Comparison of ENCODE assay signal across 8 cellular contexts in genomic region chr9:89593776-89594427, GRCh38. TPM values are rescaled to one million over a fixed set of nuclear protein-coding genes. Genes with fewer than 3 reads are reported as not detected.
DNase-seq lines count a peak whose midpoint lies in the region; ATAC-seq, FAIRE-seq and TF ChIP-seq lines count a peak whose summit lies in the region.

No MANE protein-coding gene starts in this region.

- TF ChIP-seq EP300 in tibial nerve (IDR thresholded peaks at IDR 0.05): no peak

- no peaks in the 10 kb centered on the region for H3K9me3 ChIP-seq in tibial nerve

- no peak overlapping the region for H4K8ac ChIP-seq in mesendoderm (ENCODE audit: low read depth, low read length)

- no peak overlapping the region for H3K56ac ChIP-seq in mesendoderm (ENCODE audit: low read length)

- TF ChIP-seq CTCF in WI38 (IDR thresholded peaks at IDR 0.05; ENCODE audit: low read depth, low read length): peak; percentile 51
- TF ChIP-seq CTCF in bronchial epithelial cell (IDR thresholded peaks at IDR 0.05; ENCODE audit: insufficient read depth, low read length, severe bottlenecking): peak; percentile 87
- TF ChIP-seq CTCF in tibial nerve (IDR thresholded peaks at IDR 0.05): peak; percentile 44 to 56 (median 50)

- H3K79me2 ChIP-seq in mesendoderm (ENCODE audit: control insufficient read depth, insufficient read depth, low read length): no peaks in the 10 kb centered on the region

- no peak overlapping the region for H3K4me2 ChIP-seq in mesendoderm (ENCODE audit: low read length)

- no peak overlapping the region for H2BK5ac ChIP-seq in mesendoderm (ENCODE audit: low read length)

- H3K36me3 ChIP-seq in bronchial epithelial cell (ENCODE audit: control insufficient read depth, insufficient read depth, low read length) (no peaks in the 10 kb centered on the region), mesendoderm (ENCODE audit: control insufficient read depth, insufficient read depth, low read length) (no peaks in the 10 kb centered on the region), tibial nerve (no peaks in the 10 kb centered on the region)

- no peaks in the 10 kb centered on the region for H3K4me1 ChIP-seq in mesendoderm (ENCODE audit: control insufficient read depth, low read depth, low read length)
- peaks cover 0 to 15% (median 0%) of the 10 kb centered on the region in 4 donors for H3K4me1 ChIP-seq in tibial nerve

- H3K23ac ChIP-seq in mesendoderm (ENCODE audit: low read length): no peak overlapping the region

- H2BK15ac ChIP-seq in mesendoderm (replicated peaks; ENCODE audit: low read depth): no peak overlapping the region

- H3K27me3 ChIP-seq in bronchial epithelial cell (ENCODE audit: control insufficient read depth, insufficient read depth, low read length) (no peaks in the 10 kb centered on the region), mesendoderm (ENCODE audit: insufficient read depth, low read length, poor library complexity) (no peaks in the 10 kb centered on the region), tibial nerve (no peaks in the 10 kb centered on the region)

- no peak for ATAC-seq in GM21381 (IDR thresholded peaks at IDR 0.05; ENCODE audit: unreplicated experiment)

- no peak overlapping the region for H3K9ac ChIP-seq in mesendoderm (ENCODE audit: low read length)

- H3K18ac ChIP-seq in mesendoderm (ENCODE audit: low read length): no peak overlapping the region

- no peak overlapping the region for H3K4me3 ChIP-seq in WI38 (ENCODE audit: low read depth, low read length)
- no peak overlapping the region for H3K4me3 ChIP-seq in bronchial epithelial cell (ENCODE audit: low read depth, low read length)
- no peak overlapping the region for H3K4me3 ChIP-seq in mesendoderm (ENCODE audit: low read length)
- no peak overlapping the region for H3K4me3 ChIP-seq in tibial nerve

- H2BK120ac ChIP-seq in mesendoderm (ENCODE audit: low read depth, low read length): no peak overlapping the region

- no peak overlapping the region for H4K5ac ChIP-seq in mesendoderm (ENCODE audit: low read length)

- H3K27ac ChIP-seq in mesendoderm (ENCODE audit: low read depth, low read length) (no peak overlapping the region), tibial nerve (no peak overlapping the region)

- no CpG with 5 or more reads among the region's 12 CpGs for WGBS in mesendoderm (ENCODE audit: extremely low coverage, insufficient coverage, low lambda C conversion rate)
- 39 to 51% methylated on average over 7 to 10 of the region's 12 CpGs for WGBS in tibial nerve, 2 donors

- FAIRE-seq in bronchial epithelial cell (lab: Jason Lieb, UNC): no peak

- TF ChIP-seq POLR2A in tibial nerve (IDR thresholded peaks at IDR 0.05): no peak

- DNase-seq in NCI-H345 treated with DMSO at 0.1 percent for 48 hours (lab: John Stamatoyannopoulos, UW; ENCODE audit: unreplicated experiment): peak; percentile 7
- DNase-seq in NCI-H345 (lab: John Stamatoyannopoulos, UW): no peak
- DNase-seq in MV-4-11 (lab: John Stamatoyannopoulos, UW): peak; percentile 26
- DNase-seq in bronchial epithelial cell (ENCODE audit: low read depth): peak; percentile 23
- DNase-seq in mesendoderm: peak; percentile 85
- peak in 1 of 2 donors; percentile 38 for DNase-seq in tibial nerve (ENCODE audit: low spot score in 2 of 2)

- H3K79me1 ChIP-seq in mesendoderm (ENCODE audit: low read length): no peaks in the 10 kb centered on the region

- no peak overlapping the region for H2AK5ac ChIP-seq in mesendoderm (ENCODE audit: low read length)

- H3K4ac ChIP-seq in mesendoderm (ENCODE audit: low read depth, low read length): no peak overlapping the region

RNA-seq across cellular contexts. Expression of gene GADD45G, which starts 10.9 kb away (rescaled TPM):
- total RNA-seq in bronchial epithelial cell (under 0.01 and 1.0 TPM in 2 replicates), tibial nerve (10 to 100 TPM in 3 of 4 donors, 1 to 10 TPM in 1; 5.7 to 45.8 (median 26.8) TPM)
- 2.0 TPM for polyA plus RNA-seq in mesendoderm (2013, experiment 1 of 2)
- polyA plus RNA-seq in mesendoderm (2013, experiment 2 of 2): 2.2 TPM
